In the genomic region with DNA sequence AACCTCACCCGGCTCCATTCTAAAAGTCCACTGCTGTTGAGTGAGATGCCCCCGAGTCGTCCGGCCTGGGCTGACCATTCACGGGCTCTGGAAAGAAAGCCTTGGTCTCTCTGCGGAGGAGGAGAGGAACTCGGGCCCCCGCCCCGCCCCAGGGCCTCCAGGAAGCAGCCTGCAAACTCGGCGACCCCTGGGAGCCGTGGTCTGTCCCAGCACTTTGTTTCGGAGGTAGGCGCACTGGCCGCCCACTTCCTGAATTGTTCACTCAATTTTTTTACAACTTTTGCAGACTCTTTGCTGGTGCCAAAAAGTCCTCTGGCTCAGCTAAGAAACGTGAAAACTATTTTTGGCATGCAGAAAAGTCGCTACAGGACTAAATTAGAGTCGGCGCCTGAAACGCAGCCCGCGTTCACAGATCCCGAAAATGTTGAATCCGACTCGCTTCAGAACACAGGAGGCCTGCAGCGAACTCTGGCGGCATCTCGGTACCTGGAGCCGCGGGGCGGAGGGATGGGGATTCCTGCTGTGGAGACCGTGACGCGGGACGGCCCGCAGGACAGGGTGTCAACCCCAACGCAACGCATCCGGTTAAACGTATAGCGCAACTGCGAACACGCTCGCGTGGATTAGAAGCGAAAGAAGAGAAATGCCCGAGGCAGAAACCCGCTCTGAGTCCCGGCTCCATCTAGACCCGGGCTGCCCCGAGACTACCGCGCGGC, we compare ENCODE assay signal across 8 cellular contexts. TPM values are rescaled to one million over a fixed set of nuclear protein-coding genes. Genes with fewer than 3 reads are reported as not detected.
A peak's percentile ranks its signal among the peaks of the same experiment; 100 is the strongest.
DNase-seq lines count a peak whose midpoint lies in the region; ATAC-seq, FAIRE-seq and TF ChIP-seq lines count a peak whose summit lies in the region.

No MANE protein-coding gene starts in this region.

- H3K27ac ChIP-seq in coronary artery, result peak overlapping the region; percentile 87 to 99
- peak overlapping the region; percentile 74 to 86 for H3K27ac ChIP-seq in kidney (ENCODE audit: low read depth in 2 of 2, low read length in 2 of 2)
- peak overlapping the region; percentile 23 to 93 (median 79) for H3K27ac ChIP-seq in skin epidermis

- H3K36me3 ChIP-seq in kidney (ENCODE audit: control insufficient read depth in 1 of 2, insufficient read depth in 2 of 2, low read length in 2 of 2), result no peaks in the 10 kb centered on the region

- peak overlapping the region in 1 of 2 donors; percentile 46 for H3K9ac ChIP-seq in kidney (ENCODE audit: low read length in 2 of 2)

- DNase-seq in DMS 273 (lab: John Stamatoyannopoulos, UW; ENCODE audit: unreplicated experiment) (peak; percentile 64), RCC 7860 (ENCODE audit: low spot score) (peak; percentile 37), coronary artery (ENCODE audit: low spot score) (peak; percentile 93), kidney (peak; percentile 92), GM20000 (ENCODE audit: low spot score) (no peak)

- no peaks in the 10 kb centered on the region for H3K4me1 ChIP-seq in kidney (ENCODE audit: control insufficient read depth in 1 of 2, insufficient read depth in 1 of 2, low read depth in 1 of 2, low read length in 2 of 2)

- H3K4me3 ChIP-seq in coronary artery, result peak overlapping the region; percentile 97
- H3K4me3 ChIP-seq in kidney (ENCODE audit: low read length in 2 of 2), result peak overlapping the region in 1 of 2 donors; percentile 62
- peak overlapping the region; percentile 45 to 64 (median 57) for H3K4me3 ChIP-seq in skin epidermis

- intact Hi-C loops in kidney (cut with DNase I), result no loop called here

- no peak for ATAC-seq in GM18498 (IDR thresholded peaks at IDR 0.05; ENCODE audit: unreplicated experiment)
- no peak for ATAC-seq in HG02678 (IDR thresholded peaks at IDR 0.05; ENCODE audit: unreplicated experiment)

- peak; percentile 26 for TF ChIP-seq CTCF in coronary artery (IDR thresholded peaks at IDR 0.05)
- peak; percentile 34 for TF ChIP-seq CTCF in kidney (IDR thresholded peaks at IDR 0.05; ENCODE audit: borderline replicate concordance, extremely low read depth, insufficient read depth)
- no peak for TF ChIP-seq CTCF in GM20000 (IDR thresholded peaks at IDR 0.05; ENCODE audit: extremely low read depth, missing control alignments)

- no peaks in the 10 kb centered on the region for H3K9me3 ChIP-seq in kidney (ENCODE audit: control insufficient read depth in 1 of 2, low read length in 2 of 2)

- FAIRE-seq in RCC 7860 (lab: Jason Lieb, UNC) (no peak), kidney (lab: Jason Lieb, UNC) (no peak)

RNA-seq across cellular contexts. Expression of gene PXDN, which starts 1.5 kb away (rescaled TPM):
- 42.3 TPM for total RNA-seq in kidney
- 4.7 TPM for polyA plus RNA-seq in kidney (ENCODE audit: insufficient read depth, low read depth, low replicate concordance)
